8 cellular contexts compared by ENCODE assay signal in the genomic region with DNA sequence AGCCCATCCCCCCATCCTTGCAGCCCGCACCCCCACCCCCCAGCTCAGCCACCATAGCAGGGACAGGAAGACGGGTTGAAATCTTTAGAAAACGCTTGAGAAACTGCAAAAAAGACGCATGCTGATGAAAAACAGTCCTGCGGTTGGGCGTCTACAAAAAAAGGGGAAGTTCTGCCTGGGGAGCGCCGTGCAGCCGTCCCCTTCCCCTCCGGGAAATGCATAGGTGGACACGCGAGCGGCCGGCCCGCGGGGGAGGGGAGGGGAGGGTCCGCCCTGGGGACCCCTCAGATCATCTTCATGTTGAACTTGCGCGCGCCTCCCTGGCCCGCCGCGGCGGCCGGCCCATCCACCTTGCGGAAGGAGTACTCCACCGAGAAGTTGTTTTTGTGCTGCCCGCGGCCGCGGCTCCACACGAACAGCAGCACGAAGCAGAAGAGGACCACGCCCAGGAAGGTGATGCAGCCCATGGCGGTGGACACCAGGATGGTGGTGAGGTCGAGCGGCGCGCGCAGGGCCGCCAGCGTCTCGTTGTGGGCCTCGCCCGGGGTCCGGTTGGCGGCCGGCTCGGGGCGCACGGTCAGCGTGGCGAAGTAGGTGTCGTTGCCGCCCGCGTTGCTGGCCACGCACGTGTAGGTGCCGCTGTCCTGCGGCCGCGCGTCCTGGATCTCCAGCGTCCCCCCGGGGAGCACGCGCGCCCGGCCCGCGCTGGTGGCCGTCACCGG. TPM values are rescaled to one million over a fixed set of nuclear protein-coding genes. Genes with fewer than 3 reads are reported as not detected.
DNase-seq lines count a peak whose midpoint lies in the region; ATAC-seq and TF ChIP-seq lines count a peak whose summit lies in the region.

No MANE protein-coding gene starts in this region.

- peak overlapping the region; percentile 88 for H3K27ac Mint-ChIP-seq in dendritic cell treated with granulocyte-macrophage colony-stimulating factor and Interleukin-4, amounts not matched to agents 40 ng/mL and 50 ng/mL, for 4 days
- peak overlapping the region; percentile 88 to 98 for H3K27ac Mint-ChIP-seq in natural killer cell

- peak; percentile 48 for ATAC-seq in GM19397 (IDR thresholded peaks at IDR 0.05; ENCODE audit: unreplicated experiment)
- ATAC-seq in natural killer cell: peak; percentile 62 to 76 (median 68)
- ATAC-seq in HG03460 (IDR thresholded peaks at IDR 0.05; ENCODE audit: unreplicated experiment): no peak

- peak in 3 of 5 donors; percentile 41 to 84 (median 43) for DNase-seq in T-helper 1 cell
- peak; percentile 55 for DNase-seq in natural killer cell
- no peak for DNase-seq in RWPE1 (ENCODE audit: low spot score)
- DNase-seq in NCI-H510A (lab: John Stamatoyannopoulos, UW): no peak

- peak overlapping the region; percentile 71 for H3K27ac ChIP-seq in 22Rv1
- H3K27ac ChIP-seq in RWPE1: no peak overlapping the region

- TF ChIP-seq CTCF in 22Rv1 (IDR thresholded peaks at IDR 0.05) (no peak), natural killer cell (IDR thresholded peaks at IDR 0.05) (no peak), RWPE1 (conservative IDR thresholded peaks at IDR 0.05; ENCODE audit: low read depth) (no peak)

- CTCF ChIA-PET in RWPE1 (lab: Yijun Ruan, JAX): no interaction called here

- peaks cover 55% of the 10 kb centered on the region for H3K27me3 Mint-ChIP-seq in dendritic cell treated with granulocyte-macrophage colony-stimulating factor and Interleukin-4, amounts not matched to agents 40 ng/mL and 50 ng/mL, for 4 days
- no peaks in the 10 kb centered on the region for H3K27me3 Mint-ChIP-seq in natural killer cell (ENCODE audit: low read depth in 2 of 2)

- peaks cover 51% of the 10 kb centered on the region for H3K36me3 Mint-ChIP-seq in dendritic cell treated with granulocyte-macrophage colony-stimulating factor and Interleukin-4, amounts not matched to agents 40 ng/mL and 50 ng/mL, for 4 days (ENCODE audit: low read depth)
- H3K36me3 Mint-ChIP-seq in natural killer cell: no peaks in the 10 kb centered on the region

- POLR2A ChIA-PET in RWPE1 (lab: Yijun Ruan, JAX; ENCODE audit: low non-redundant PET): no interaction called here

- no peaks in the 10 kb centered on the region for H3K9me3 Mint-ChIP-seq in dendritic cell treated with granulocyte-macrophage colony-stimulating factor and Interleukin-4, amounts not matched to agents 40 ng/mL and 50 ng/mL, for 4 days
- no peaks in the 10 kb centered on the region for H3K9me3 Mint-ChIP-seq in natural killer cell

- intact Hi-C loops in dendritic cell treated with granulocyte-macrophage colony-stimulating factor and Interleukin-4, amounts not matched to agents 40 ng/mL and 50 ng/mL, for 4 days (cut with micrococcal nuclease): no loop called here
- intact Hi-C loops in natural killer cell (cut with micrococcal nuclease): no loop called here

- peaks cover 76% of the 10 kb centered on the region for H3K4me1 Mint-ChIP-seq in dendritic cell treated with granulocyte-macrophage colony-stimulating factor and Interleukin-4, amounts not matched to agents 40 ng/mL and 50 ng/mL, for 4 days (ENCODE audit: low read depth)
- H3K4me1 Mint-ChIP-seq in natural killer cell: peaks cover 29 to 54% of the 10 kb centered on the region in 2 donors

- peak overlapping the region; percentile 85 for H3K4me3 Mint-ChIP-seq in dendritic cell treated with granulocyte-macrophage colony-stimulating factor and Interleukin-4, amounts not matched to agents 40 ng/mL and 50 ng/mL, for 4 days
- peak overlapping the region; percentile 94 for H3K4me3 Mint-ChIP-seq in natural killer cell

RNA-seq across cellular contexts. Expression of a gene that starts 7.9 kb away (rescaled TPM):
- total RNA-seq in natural killer cell: 1 to 10 TPM; 5.7 to 9.5 (median 8.4) TPM

RNA-seq across cellular contexts. Expression of a gene that starts 18.1 kb away (rescaled TPM):
- 1 to 10 TPM in 1 of 3 donors, under 1 TPM in 2; 0.68 to 1.0 (median 0.84) TPM for total RNA-seq in natural killer cell

RNA-seq across cellular contexts. Expression of a gene that starts 33.7 kb away (rescaled TPM):
- total RNA-seq in natural killer cell: 1 to 10 TPM in 1 of 3 donors, under 1 TPM in 1, not detected in 1; 0.82 to 2.0 TPM

RNA-seq across cellular contexts. Expression of a gene that starts 38.5 kb away (rescaled TPM):
- total RNA-seq in natural killer cell: 10 to 100 TPM; 52.0 to 80.2 (median 77.4) TPM

RNA-seq across cellular contexts. Expression of a gene that starts 38.6 kb away (rescaled TPM):
- total RNA-seq in natural killer cell: 10 to 100 TPM; 63.2 to 83.8 (median 79.7) TPM

Comparison
In these comparisons a context has a peak if more than half of its experiments do, and no peak if none do; other contexts are left out.
1. DNase-seq: peak in T-helper 1 cell (3 of 5) and natural killer cell (single experiment); none in RWPE1 (single experiment) and NCI-H510A (single experiment).